18 cellular contexts compared by ENCODE assay signal in genomic region chr2:85154048-85154753, GRCh38. TPM values are rescaled to one million over a fixed set of nuclear protein-coding genes. Genes with fewer than 3 reads are reported as not detected.
DNase-seq lines count a peak whose midpoint lies in the region; ATAC-seq, FAIRE-seq and TF ChIP-seq lines count a peak whose summit lies in the region.
"Had no signal": no experiment of that assay in that cellular context is flagged by ENCODE, and none has a peak within 500 bp of the region (broad histone marks: within the 10 kb centered on the region; RNA-seq: fewer than 3 reads in every experiment).

No MANE protein-coding gene starts in this region.

- no peaks in the 10 kb centered on the region for H3K9me3 Mint-ChIP-seq in MCF 10A (ENCODE audit: unreplicated experiment)
- no peaks in the 10 kb centered on the region for H3K9me3 Mint-ChIP-seq in activated naive CD8-positive, alpha-beta T cell treated with anti-CD3 and anti-CD28 coated beads for 36 hours
- H3K9me3 Mint-ChIP-seq: activated CD4-positive, alpha-beta memory T cell treated with anti-CD3 and anti-CD28 coated beads for 36 hours; activated naive CD4-positive, alpha-beta T cell treated with anti-CD3 and anti-CD28 coated beads, Interleukin-2, amount 50 U/mL, for 24 hours; activated T-cell treated with anti-CD3 and anti-CD28 coated beads, Interleukin-2, amount 50 U/mL, for 4 hours had no signal

- intact Hi-C loops in breast epithelium (cut with DNase I; ENCODE audit: low total_unique reads), result no loop called here
- intact Hi-C loops in MCF 10A (cut with micrococcal nuclease), result no loop called here

- H3K36me3 ChIP-seq in breast epithelium, result no peaks in the 10 kb centered on the region
- H3K36me3 ChIP-seq in bronchial epithelial cell (ENCODE audit: control insufficient read depth, insufficient read depth, low read length), result no peaks in the 10 kb centered on the region
- no peaks in the 10 kb centered on the region for H3K36me3 ChIP-seq in hepatocyte (replicated peaks; ENCODE audit: insufficient read depth, low read depth)
- no peaks in the 10 kb centered on the region for H3K36me3 ChIP-seq in suprapubic skin
- H3K36me3 ChIP-seq: BLaER1 treated with 17β-estradiol and CSF1 and Interleukin-3, amounts not matched to agents 10 nM and 100 nM had no signal

- FAIRE-seq in bronchial epithelial cell (lab: Jason Lieb, UNC), result no peak
- FAIRE-seq: A204.1 had no signal

- POLR2A ChIA-PET in MCF 10A (lab: Yijun Ruan, JAX), result no interaction called here

- H3K4me1 ChIP-seq in breast epithelium (peaks cover 8 to 20% of the 10 kb centered on the region in 2 donors), hepatocyte (ENCODE audit: insufficient read depth) (peaks cover 35% of the 10 kb centered on the region), suprapubic skin (peaks cover 34% of the 10 kb centered on the region)

- no peaks in the 10 kb centered on the region for H3K27me3 ChIP-seq in breast epithelium
- no peaks in the 10 kb centered on the region for H3K27me3 ChIP-seq in bronchial epithelial cell (ENCODE audit: control insufficient read depth, insufficient read depth, low read length)
- H3K27me3 ChIP-seq in hepatocyte, result no peaks in the 10 kb centered on the region
- no peaks in the 10 kb centered on the region for H3K27me3 ChIP-seq in suprapubic skin
- H3K27me3 ChIP-seq: BLaER1 treated with 17β-estradiol and CSF1 and Interleukin-3, amounts not matched to agents 10 nM and 100 nM had no signal

- peak overlapping the region; percentile 22 for H3K4me2 ChIP-seq in hepatocyte
- H3K4me2 ChIP-seq: BLaER1 treated with 17β-estradiol and CSF1 and Interleukin-3, amounts not matched to agents 10 nM and 100 nM had no signal

- no peaks in the 10 kb centered on the region for H3K9me3 ChIP-seq in breast epithelium
- no peaks in the 10 kb centered on the region for H3K9me3 ChIP-seq in hepatocyte (ENCODE audit: low read depth)
- no peaks in the 10 kb centered on the region for H3K9me3 ChIP-seq in suprapubic skin

- CTCF ChIA-PET in MCF 10A (lab: Yijun Ruan, JAX), result interaction anchor here (0.7 to 1.4 kb wide), 2 partner anchors 16 to 87 kb away, joined by 3 read pairs; no protein-coding TSS in a partner anchor

- TF ChIP-seq EP300 in suprapubic skin (IDR thresholded peaks at IDR 0.05), result no peak

- H3K27me3 Mint-ChIP-seq in MCF 10A (ENCODE audit: insufficient read depth, unreplicated experiment), result no peaks in the 10 kb centered on the region
- H3K27me3 Mint-ChIP-seq in activated naive CD8-positive, alpha-beta T cell treated with anti-CD3 and anti-CD28 coated beads for 36 hours, result peaks cover 3% of the 10 kb centered on the region
- H3K27me3 Mint-ChIP-seq: activated CD4-positive, alpha-beta memory T cell treated with anti-CD3 and anti-CD28 coated beads for 36 hours; activated naive CD4-positive, alpha-beta T cell treated with anti-CD3 and anti-CD28 coated beads, Interleukin-2, amount 50 U/mL, for 24 hours had no signal

- no peak overlapping the region for H3K4me3 Mint-ChIP-seq in MCF 10A (ENCODE audit: unreplicated experiment)
- no peak overlapping the region for H3K4me3 Mint-ChIP-seq in activated naive CD8-positive, alpha-beta T cell treated with anti-CD3 and anti-CD28 coated beads for 36 hours
- H3K4me3 Mint-ChIP-seq: activated CD4-positive, alpha-beta memory T cell treated with anti-CD3 and anti-CD28 coated beads for 36 hours; activated naive CD4-positive, alpha-beta T cell treated with anti-CD3 and anti-CD28 coated beads, Interleukin-2, amount 50 U/mL, for 24 hours; activated T-cell treated with anti-CD3 and anti-CD28 coated beads, Interleukin-2, amount 50 U/mL, for 4 hours; naive B cell had no signal

- DNase-seq in breast epithelium (ENCODE audit: low spot score in 2 of 2) (no peak), MCF 10A (ENCODE audit: unreplicated experiment) (no peak), bronchial epithelial cell (ENCODE audit: low read depth) (peak; percentile 82), hepatocyte (ENCODE audit: low spot score) (peak; percentile 46), suprapubic skin (ENCODE audit: low spot score in 2 of 2) (no peak), NCI-H1436 (lab: John Stamatoyannopoulos, UW) (no peak)
- no peak for DNase-seq in activated naive CD8-positive, alpha-beta T cell treated with anti-CD3 and anti-CD28 coated beads for 36 hours
- DNase-seq: activated CD4-positive, alpha-beta memory T cell treated with anti-CD3 and anti-CD28 coated beads for 36 hours; activated T-cell treated with anti-CD3 and anti-CD28 coated beads, Interleukin-2, amount 50 U/mL, for 4 hours; GOT3; naive B cell; NCI-H1105 treated with DMSO at 0.1 percent for 48 hours; stimulated activated naive CD4-positive, alpha-beta T cell treated with Interleukin-2 at 50 U/mL for 16 hours; SW 1271 had no signal

- no peak for ATAC-seq in HG02610 (IDR thresholded peaks at IDR 0.05; ENCODE audit: unreplicated experiment)
- ATAC-seq: activated T-cell treated with anti-CD3 and anti-CD28 coated beads, Interleukin-2, amount 50 U/mL, for 4 hours had no signal

- H3K27ac ChIP-seq in breast epithelium (peak overlapping the region; percentile 60 to 62), hepatocyte (peak overlapping the region; percentile 64), suprapubic skin (peak overlapping the region; percentile 53)
- H3K27ac ChIP-seq: BLaER1 treated with 17β-estradiol and CSF1 and Interleukin-3, amounts not matched to agents 10 nM and 100 nM had no signal

- peaks cover 27% of the 10 kb centered on the region for H4K20me1 ChIP-seq in hepatocyte (ENCODE audit: insufficient read depth, poor library complexity, severe bottlenecking)
- H4K20me1 ChIP-seq: BLaER1 treated with 17β-estradiol and CSF1 and Interleukin-3, amounts not matched to agents 10 nM and 100 nM had no signal

- no peak overlapping the region for H2AFZ ChIP-seq in hepatocyte

- TF ChIP-seq CTCF in breast epithelium (IDR thresholded peaks at IDR 0.05), result no peak
- TF ChIP-seq CTCF in MCF 10A (IDR thresholded peaks at IDR 0.05; ENCODE audit: unreplicated experiment), result no peak
- TF ChIP-seq CTCF in bronchial epithelial cell (IDR thresholded peaks at IDR 0.05; ENCODE audit: insufficient read depth, low read length, severe bottlenecking), result no peak
- TF ChIP-seq CTCF in hepatocyte (IDR thresholded peaks at IDR 0.05; ENCODE audit: poor library complexity), result no peak
- no peak for TF ChIP-seq CTCF in suprapubic skin (IDR thresholded peaks at IDR 0.05)

- H3K27ac Mint-ChIP-seq in MCF 10A (ENCODE audit: low read depth, unreplicated experiment), result no peak overlapping the region
- H3K27ac Mint-ChIP-seq in activated naive CD8-positive, alpha-beta T cell treated with anti-CD3 and anti-CD28 coated beads for 36 hours, result no peak overlapping the region
- H3K27ac Mint-ChIP-seq: activated CD4-positive, alpha-beta memory T cell treated with anti-CD3 and anti-CD28 coated beads for 36 hours; activated naive CD4-positive, alpha-beta T cell treated with anti-CD3 and anti-CD28 coated beads, Interleukin-2, amount 50 U/mL, for 24 hours; naive B cell had no signal

- H3K9me2 ChIP-seq in hepatocyte (replicated peaks; ENCODE audit: insufficient read depth), result no peaks in the 10 kb centered on the region

- no peak overlapping the region for H3K4me3 ChIP-seq in breast epithelium
- H3K4me3 ChIP-seq in bronchial epithelial cell (ENCODE audit: low read depth, low read length), result no peak overlapping the region
- no peak overlapping the region for H3K4me3 ChIP-seq in hepatocyte
- no peak overlapping the region for H3K4me3 ChIP-seq in suprapubic skin
- H3K4me3 ChIP-seq: BLaER1 treated with 17β-estradiol and CSF1 and Interleukin-3, amounts not matched to agents 10 nM and 100 nM had no signal

- H3K36me3 Mint-ChIP-seq in MCF 10A (ENCODE audit: insufficient read depth, unreplicated experiment), result no peaks in the 10 kb centered on the region
- no peaks in the 10 kb centered on the region for H3K36me3 Mint-ChIP-seq in activated naive CD8-positive, alpha-beta T cell treated with anti-CD3 and anti-CD28 coated beads for 36 hours
- H3K36me3 Mint-ChIP-seq: activated CD4-positive, alpha-beta memory T cell treated with anti-CD3 and anti-CD28 coated beads for 36 hours; activated naive CD4-positive, alpha-beta T cell treated with anti-CD3 and anti-CD28 coated beads, Interleukin-2, amount 50 U/mL, for 24 hours; naive B cell had no signal

- WGBS in hepatocyte (ENCODE audit: low lambda C conversion rate, missing lambda C conversion rate), result 51% methylated on average over 7 of the region's 7 CpGs
- WGBS in suprapubic skin, result 71% methylated on average over 7 of the region's 7 CpGs

- BruUV-seq in MCF 10A (replicated peaks; lab: Mats Ljungman, UMichigan), result no TSS peak

- no peaks in the 10 kb centered on the region for H3K4me1 Mint-ChIP-seq in MCF 10A (ENCODE audit: insufficient read depth, unreplicated experiment)
- H3K4me1 Mint-ChIP-seq in activated naive CD8-positive, alpha-beta T cell treated with anti-CD3 and anti-CD28 coated beads for 36 hours, result no peaks in the 10 kb centered on the region
- H3K4me1 Mint-ChIP-seq: activated naive CD4-positive, alpha-beta T cell treated with anti-CD3 and anti-CD28 coated beads, Interleukin-2, amount 50 U/mL, for 24 hours; naive B cell had no signal

- TF ChIP-seq POLR2A in breast epithelium (IDR thresholded peaks at IDR 0.05), result no peak
- TF ChIP-seq POLR2A in suprapubic skin (IDR thresholded peaks at IDR 0.05), result no peak

- H3K79me2 ChIP-seq in hepatocyte, result peaks cover 91% of the 10 kb centered on the region

RNA-seq across cellular contexts. Expression of gene TCF7L1, which starts 21.0 kb away (rescaled TPM):
- total RNA-seq in breast epithelium, result 1 to 10 TPM; 3.4 to 6.9 (median 5.9) TPM
- total RNA-seq in MCF 10A (2022), result 0.81 and 1.1 TPM in 2 replicates
- total RNA-seq in bronchial epithelial cell, result 1.3 and 1.9 TPM in 2 replicates
- total RNA-seq in hepatocyte, result 3.7 and 4.5 TPM in 2 replicates
- polyA plus RNA-seq in hepatocyte, result 20.6 and 26.2 TPM in 2 replicates
- total RNA-seq in suprapubic skin, result 1 to 10 TPM in 3 of 4 donors, under 1 TPM in 1; 0.55 to 3.0 (median 1.8) TPM
- under 1 TPM in 1 of 2 experiments, not detected in 1; 0.06 TPM for total RNA-seq in activated naive CD8-positive, alpha-beta T cell treated with anti-CD3 and anti-CD28 coated beads for 36 hours

Comparison
In these comparisons a context has a peak if more than half of its experiments do, and no peak if none do; other contexts are left out.
1. DNase-seq: peak in bronchial epithelial cell (single experiment) and hepatocyte (single experiment); none in breast epithelium (0 of 2), MCF 10A (single experiment), suprapubic skin (0 of 2), NCI-H1436 (single experiment) and activated naive CD8-positive, alpha-beta T cell treated with anti-CD3 and anti-CD28 coated beads for 36 hours (single experiment).
2. Peak in every context shown above with its lines, with median percentiles within 50 percentile points of each other: H3K27ac ChIP-seq.